1 cellular context compared by ENCODE assay signal in the genomic region with DNA sequence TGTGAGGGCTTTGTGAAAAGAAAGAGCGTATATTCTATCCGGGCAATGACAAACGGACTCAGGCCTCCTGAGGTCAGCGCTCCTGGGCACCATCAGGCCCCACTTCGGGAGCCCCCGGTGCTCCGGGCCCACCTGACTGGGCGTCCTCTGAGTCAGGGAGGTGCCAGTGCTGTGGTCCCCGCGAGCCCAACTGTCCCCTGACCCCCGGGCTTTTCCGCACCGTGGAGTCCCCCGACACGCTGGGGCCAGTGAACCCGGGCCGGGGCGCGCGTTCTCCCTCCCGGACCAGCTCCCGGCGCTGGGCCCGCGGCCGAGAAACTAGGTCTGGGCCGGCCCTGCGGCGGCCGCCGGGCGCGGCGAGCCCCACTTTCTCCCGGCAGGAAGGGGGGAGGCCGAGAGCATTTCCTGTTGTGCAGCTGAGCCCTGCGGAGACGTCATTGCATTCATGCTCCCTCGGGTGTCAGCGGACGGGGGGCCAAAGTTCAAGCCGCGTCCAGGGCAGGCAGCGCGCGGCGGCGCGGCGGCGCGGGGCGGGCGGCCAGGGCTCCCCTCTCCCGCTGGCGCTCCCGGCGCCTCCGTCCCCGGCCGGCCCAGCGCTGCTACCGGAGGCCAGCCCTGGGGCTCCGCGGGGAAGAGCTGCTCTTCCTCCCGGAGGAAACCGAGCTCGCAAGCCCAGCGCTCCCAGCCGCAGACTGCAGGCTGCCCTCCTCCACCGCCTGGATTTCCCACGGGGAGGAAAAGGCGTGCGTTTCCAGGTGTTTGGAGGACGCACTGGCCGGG.
TF ChIP-seq lines count a peak whose summit lies in the region.

No MANE protein-coding gene starts in this region.

TF ChIP-seq in HepG2, 621 proteins besides CTCF, POLR2A, EP300 and RAD21 (continued from another document and continues in another):
- TF ChIP-seq, protein P1, sequence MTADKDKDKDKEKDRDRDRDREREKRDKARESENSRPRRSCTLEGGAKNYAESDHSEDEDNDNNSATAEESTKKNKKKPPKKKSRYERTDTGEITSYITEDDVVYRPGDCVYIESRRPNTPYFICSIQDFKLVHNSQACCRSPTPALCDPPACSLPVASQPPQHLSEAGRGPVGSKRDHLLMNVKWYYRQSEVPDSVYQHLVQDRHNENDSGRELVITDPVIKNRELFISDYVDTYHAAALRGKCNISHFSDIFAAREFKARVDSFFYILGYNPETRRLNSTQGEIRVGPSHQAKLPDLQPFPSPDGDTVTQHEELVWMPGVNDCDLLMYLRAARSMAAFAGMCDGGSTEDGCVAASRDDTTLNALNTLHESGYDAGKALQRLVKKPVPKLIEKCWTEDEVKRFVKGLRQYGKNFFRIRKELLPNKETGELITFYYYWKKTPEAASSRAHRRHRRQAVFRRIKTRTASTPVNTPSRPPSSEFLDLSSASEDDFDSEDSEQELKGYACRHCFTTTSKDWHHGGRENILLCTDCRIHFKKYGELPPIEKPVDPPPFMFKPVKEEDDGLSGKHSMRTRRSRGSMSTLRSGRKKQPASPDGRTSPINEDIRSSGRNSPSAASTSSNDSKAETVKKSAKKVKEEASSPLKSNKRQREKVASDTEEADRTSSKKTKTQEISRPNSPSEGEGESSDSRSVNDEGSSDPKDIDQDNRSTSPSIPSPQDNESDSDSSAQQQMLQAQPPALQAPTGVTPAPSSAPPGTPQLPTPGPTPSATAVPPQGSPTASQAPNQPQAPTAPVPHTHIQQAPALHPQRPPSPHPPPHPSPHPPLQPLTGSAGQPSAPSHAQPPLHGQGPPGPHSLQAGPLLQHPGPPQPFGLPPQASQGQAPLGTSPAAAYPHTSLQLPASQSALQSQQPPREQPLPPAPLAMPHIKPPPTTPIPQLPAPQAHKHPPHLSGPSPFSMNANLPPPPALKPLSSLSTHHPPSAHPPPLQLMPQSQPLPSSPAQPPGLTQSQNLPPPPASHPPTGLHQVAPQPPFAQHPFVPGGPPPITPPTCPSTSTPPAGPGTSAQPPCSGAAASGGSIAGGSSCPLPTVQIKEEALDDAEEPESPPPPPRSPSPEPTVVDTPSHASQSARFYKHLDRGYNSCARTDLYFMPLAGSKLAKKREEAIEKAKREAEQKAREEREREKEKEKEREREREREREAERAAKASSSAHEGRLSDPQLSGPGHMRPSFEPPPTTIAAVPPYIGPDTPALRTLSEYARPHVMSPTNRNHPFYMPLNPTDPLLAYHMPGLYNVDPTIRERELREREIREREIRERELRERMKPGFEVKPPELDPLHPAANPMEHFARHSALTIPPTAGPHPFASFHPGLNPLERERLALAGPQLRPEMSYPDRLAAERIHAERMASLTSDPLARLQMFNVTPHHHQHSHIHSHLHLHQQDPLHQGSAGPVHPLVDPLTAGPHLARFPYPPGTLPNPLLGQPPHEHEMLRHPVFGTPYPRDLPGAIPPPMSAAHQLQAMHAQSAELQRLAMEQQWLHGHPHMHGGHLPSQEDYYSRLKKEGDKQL (CRISPR knock-in tag; IDR thresholded peaks at IDR 0.05; ENCODE audit: low read depth), result peak; percentile 50; the same call in 1 of the 2 replicates
- TF ChIP-seq CBFB (CRISPR knock-in tag; IDR thresholded peaks at IDR 0.05) (peak; percentile 76), ZKSCAN5 (CRISPR knock-in tag; IDR thresholded peaks at IDR 0.05) (no peak), PAX8 (CRISPR knock-in tag; IDR thresholded peaks at IDR 0.05; ENCODE audit: borderline replicate concordance) (no peak), ZMAT3 (CRISPR knock-in tag; conservative IDR thresholded peaks at IDR 0.05) (peak; percentile 89), ZNF496 (CRISPR knock-in tag; IDR thresholded peaks at IDR 0.05; ENCODE audit: insufficient replicate concordance) (no peak), MAFG (CRISPR knock-in tag; IDR thresholded peaks at IDR 0.05) (no peak), ZNF839 (CRISPR knock-in tag; IDR thresholded peaks at IDR 0.05; ENCODE audit: borderline replicate concordance) (peak; percentile 43; the same call in 1 of the 2 replicates), ZSCAN9 (CRISPR knock-in tag; IDR thresholded peaks at IDR 0.05; ENCODE audit: borderline replicate concordance) (peak; percentile 51; the same call in 1 of the 2 replicates), SCMH1 (CRISPR knock-in tag; IDR thresholded peaks at IDR 0.05; ENCODE audit: borderline replicate concordance) (no peak), ZFY (CRISPR knock-in tag; IDR thresholded peaks at IDR 0.05) (peak; percentile 98), ESRRA (CRISPR knock-in tag; IDR thresholded peaks at IDR 0.05; ENCODE audit: low read depth) (peak; percentile 68; the same call in 1 of the 2 replicates), NRL (CRISPR knock-in tag; IDR thresholded peaks at IDR 0.05; ENCODE audit: borderline replicate concordance) (peak; percentile 88), ZNF878 (CRISPR knock-in tag; IDR thresholded peaks at IDR 0.05) (peak; percentile 81; the same call in 1 of the 2 replicates), ZMYM4 (CRISPR knock-in tag; IDR thresholded peaks at IDR 0.05) (peak; percentile 94), CBX5 (CRISPR knock-in tag; IDR thresholded peaks at IDR 0.05; ENCODE audit: borderline replicate concordance) (no peak), PPARG (CRISPR knock-in tag; conservative IDR thresholded peaks at IDR 0.05) (no peak), HDAC1 (CRISPR knock-in tag; IDR thresholded peaks at IDR 0.05) (peak; percentile 84), NPAS2 (CRISPR knock-in tag; IDR thresholded peaks at IDR 0.05; ENCODE audit: borderline replicate concordance) (no peak), ZNF670 (CRISPR knock-in tag; IDR thresholded peaks at IDR 0.05; ENCODE audit: borderline replicate concordance) (no peak; the same call in 1 of the 2 replicates)
- TF ChIP-seq, protein P2, sequence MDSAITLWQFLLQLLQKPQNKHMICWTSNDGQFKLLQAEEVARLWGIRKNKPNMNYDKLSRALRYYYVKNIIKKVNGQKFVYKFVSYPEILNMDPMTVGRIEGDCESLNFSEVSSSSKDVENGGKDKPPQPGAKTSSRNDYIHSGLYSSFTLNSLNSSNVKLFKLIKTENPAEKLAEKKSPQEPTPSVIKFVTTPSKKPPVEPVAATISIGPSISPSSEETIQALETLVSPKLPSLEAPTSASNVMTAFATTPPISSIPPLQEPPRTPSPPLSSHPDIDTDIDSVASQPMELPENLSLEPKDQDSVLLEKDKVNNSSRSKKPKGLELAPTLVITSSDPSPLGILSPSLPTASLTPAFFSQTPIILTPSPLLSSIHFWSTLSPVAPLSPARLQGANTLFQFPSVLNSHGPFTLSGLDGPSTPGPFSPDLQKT (CRISPR knock-in tag; IDR thresholded peaks at IDR 0.05; ENCODE audit: borderline replicate concordance), result no peak
- TF ChIP-seq, protein P3, sequence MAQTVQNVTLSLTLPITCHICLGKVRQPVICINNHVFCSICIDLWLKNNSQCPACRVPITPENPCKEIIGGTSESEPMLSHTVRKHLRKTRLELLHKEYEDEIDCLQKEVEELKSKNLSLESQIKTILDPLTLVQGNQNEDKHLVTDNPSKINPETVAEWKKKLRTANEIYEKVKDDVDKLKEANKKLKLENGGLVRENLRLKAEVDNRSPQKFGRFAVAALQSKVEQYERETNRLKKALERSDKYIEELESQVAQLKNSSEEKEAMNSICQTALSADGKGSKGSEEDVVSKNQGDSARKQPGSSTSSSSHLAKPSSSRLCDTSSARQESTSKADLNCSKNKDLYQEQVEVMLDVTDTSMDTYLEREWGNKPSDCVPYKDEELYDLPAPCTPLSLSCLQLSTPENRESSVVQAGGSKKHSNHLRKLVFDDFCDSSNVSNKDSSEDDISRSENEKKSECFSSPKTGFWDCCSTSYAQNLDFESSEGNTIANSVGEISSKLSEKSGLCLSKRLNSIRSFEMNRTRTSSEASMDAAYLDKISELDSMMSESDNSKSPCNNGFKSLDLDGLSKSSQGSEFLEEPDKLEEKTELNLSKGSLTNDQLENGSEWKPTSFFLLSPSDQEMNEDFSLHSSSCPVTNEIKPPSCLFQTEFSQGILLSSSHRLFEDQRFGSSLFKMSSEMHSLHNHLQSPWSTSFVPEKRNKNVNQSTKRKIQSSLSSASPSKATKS (CRISPR knock-in tag; IDR thresholded peaks at IDR 0.05), result peak; percentile 84; the same call in 1 of the 2 replicates
- TF ChIP-seq, protein P4, sequence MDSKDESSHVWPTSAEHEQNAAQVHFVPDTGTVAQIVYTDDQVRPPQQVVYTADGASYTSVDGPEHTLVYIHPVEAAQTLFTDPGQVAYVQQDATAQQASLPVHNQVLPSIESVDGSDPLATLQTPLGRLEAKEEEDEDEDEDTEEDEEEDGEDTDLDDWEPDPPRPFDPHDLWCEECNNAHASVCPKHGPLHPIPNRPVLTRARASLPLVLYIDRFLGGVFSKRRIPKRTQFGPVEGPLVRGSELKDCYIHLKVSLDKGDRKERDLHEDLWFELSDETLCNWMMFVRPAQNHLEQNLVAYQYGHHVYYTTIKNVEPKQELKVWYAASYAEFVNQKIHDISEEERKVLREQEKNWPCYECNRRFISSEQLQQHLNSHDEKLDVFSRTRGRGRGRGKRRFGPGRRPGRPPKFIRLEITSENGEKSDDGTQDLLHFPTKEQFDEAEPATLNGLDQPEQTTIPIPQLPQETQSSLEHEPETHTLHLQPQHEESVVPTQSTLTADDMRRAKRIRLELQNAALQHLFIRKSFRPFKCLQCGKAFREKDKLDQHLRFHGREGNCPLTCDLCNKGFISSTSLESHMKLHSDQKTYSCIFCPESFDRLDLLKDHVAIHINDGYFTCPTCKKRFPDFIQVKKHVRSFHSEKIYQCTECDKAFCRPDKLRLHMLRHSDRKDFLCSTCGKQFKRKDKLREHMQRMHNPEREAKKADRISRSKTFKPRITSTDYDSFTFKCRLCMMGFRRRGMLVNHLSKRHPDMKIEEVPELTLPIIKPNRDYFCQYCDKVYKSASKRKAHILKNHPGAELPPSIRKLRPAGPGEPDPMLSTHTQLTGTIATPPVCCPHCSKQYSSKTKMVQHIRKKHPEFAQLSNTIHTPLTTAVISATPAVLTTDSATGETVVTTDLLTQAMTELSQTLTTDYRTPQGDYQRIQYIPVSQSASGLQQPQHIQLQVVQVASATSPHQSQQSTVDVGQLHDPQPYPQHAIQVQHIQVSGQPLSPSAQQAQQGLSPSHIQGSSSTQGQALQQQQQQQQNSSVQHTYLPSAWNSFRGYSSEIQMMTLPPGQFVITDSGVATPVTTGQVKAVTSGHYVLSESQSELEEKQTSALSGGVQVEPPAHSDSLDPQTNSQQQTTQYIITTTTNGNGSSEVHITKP (CRISPR knock-in tag; IDR thresholded peaks at IDR 0.05; ENCODE audit: low read depth), result peak; percentile 69
- TF ChIP-seq, protein P5, sequence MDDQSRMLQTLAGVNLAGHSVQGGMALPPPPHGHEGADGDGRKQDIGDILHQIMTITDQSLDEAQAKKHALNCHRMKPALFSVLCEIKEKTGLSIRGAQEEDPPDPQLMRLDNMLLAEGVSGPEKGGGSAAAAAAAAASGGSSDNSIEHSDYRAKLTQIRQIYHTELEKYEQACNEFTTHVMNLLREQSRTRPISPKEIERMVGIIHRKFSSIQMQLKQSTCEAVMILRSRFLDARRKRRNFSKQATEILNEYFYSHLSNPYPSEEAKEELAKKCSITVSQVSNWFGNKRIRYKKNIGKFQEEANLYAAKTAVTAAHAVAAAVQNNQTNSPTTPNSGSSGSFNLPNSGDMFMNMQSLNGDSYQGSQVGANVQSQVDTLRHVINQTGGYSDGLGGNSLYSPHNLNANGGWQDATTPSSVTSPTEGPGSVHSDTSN (CRISPR knock-in tag; IDR thresholded peaks at IDR 0.05; ENCODE audit: borderline replicate concordance), result peak; percentile 70; the same call in 1 of the 2 replicates
- TF ChIP-seq, protein P6, sequence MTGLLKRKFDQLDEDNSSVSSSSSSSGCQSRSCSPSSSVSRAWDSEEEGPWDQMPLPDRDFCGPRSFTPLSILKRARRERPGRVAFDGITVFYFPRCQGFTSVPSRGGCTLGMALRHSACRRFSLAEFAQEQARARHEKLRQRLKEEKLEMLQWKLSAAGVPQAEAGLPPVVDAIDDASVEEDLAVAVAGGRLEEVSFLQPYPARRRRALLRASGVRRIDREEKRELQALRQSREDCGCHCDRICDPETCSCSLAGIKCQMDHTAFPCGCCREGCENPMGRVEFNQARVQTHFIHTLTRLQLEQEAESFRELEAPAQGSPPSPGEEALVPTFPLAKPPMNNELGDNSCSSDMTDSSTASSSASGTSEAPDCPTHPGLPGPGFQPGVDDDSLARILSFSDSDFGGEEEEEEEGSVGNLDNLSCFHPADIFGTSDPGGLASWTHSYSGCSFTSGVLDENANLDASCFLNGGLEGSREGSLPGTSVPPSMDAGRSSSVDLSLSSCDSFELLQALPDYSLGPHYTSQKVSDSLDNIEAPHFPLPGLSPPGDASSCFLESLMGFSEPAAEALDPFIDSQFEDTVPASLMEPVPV (CRISPR knock-in tag; IDR thresholded peaks at IDR 0.05), result peak; percentile 89
- TF ChIP-seq, protein P7, sequence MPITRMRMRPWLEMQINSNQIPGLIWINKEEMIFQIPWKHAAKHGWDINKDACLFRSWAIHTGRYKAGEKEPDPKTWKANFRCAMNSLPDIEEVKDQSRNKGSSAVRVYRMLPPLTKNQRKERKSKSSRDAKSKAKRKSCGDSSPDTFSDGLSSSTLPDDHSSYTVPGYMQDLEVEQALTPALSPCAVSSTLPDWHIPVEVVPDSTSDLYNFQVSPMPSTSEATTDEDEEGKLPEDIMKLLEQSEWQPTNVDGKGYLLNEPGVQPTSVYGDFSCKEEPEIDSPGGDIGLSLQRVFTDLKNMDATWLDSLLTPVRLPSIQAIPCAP (CRISPR knock-in tag; IDR thresholded peaks at IDR 0.05; ENCODE audit: low read depth), result no peak
- TF ChIP-seq, protein P8, sequence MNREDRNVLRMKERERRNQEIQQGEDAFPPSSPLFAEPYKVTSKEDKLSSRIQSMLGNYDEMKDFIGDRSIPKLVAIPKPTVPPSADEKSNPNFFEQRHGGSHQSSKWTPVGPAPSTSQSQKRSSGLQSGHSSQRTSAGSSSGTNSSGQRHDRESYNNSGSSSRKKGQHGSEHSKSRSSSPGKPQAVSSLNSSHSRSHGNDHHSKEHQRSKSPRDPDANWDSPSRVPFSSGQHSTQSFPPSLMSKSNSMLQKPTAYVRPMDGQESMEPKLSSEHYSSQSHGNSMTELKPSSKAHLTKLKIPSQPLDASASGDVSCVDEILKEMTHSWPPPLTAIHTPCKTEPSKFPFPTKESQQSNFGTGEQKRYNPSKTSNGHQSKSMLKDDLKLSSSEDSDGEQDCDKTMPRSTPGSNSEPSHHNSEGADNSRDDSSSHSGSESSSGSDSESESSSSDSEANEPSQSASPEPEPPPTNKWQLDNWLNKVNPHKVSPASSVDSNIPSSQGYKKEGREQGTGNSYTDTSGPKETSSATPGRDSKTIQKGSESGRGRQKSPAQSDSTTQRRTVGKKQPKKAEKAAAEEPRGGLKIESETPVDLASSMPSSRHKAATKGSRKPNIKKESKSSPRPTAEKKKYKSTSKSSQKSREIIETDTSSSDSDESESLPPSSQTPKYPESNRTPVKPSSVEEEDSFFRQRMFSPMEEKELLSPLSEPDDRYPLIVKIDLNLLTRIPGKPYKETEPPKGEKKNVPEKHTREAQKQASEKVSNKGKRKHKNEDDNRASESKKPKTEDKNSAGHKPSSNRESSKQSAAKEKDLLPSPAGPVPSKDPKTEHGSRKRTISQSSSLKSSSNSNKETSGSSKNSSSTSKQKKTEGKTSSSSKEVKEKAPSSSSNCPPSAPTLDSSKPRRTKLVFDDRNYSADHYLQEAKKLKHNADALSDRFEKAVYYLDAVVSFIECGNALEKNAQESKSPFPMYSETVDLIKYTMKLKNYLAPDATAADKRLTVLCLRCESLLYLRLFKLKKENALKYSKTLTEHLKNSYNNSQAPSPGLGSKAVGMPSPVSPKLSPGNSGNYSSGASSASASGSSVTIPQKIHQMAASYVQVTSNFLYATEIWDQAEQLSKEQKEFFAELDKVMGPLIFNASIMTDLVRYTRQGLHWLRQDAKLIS (CRISPR knock-in tag; IDR thresholded peaks at IDR 0.05), result no peak
- TF ChIP-seq, protein P9, sequence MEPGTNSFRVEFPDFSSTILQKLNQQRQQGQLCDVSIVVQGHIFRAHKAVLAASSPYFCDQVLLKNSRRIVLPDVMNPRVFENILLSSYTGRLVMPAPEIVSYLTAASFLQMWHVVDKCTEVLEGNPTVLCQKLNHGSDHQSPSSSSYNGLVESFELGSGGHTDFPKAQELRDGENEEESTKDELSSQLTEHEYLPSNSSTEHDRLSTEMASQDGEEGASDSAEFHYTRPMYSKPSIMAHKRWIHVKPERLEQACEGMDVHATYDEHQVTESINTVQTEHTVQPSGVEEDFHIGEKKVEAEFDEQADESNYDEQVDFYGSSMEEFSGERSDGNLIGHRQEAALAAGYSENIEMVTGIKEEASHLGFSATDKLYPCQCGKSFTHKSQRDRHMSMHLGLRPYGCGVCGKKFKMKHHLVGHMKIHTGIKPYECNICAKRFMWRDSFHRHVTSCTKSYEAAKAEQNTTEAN (CRISPR knock-in tag; conservative IDR thresholded peaks at IDR 0.05), result peak; percentile 76
